ENCODE assay signal across 17 cellular contexts in the genomic region with DNA sequence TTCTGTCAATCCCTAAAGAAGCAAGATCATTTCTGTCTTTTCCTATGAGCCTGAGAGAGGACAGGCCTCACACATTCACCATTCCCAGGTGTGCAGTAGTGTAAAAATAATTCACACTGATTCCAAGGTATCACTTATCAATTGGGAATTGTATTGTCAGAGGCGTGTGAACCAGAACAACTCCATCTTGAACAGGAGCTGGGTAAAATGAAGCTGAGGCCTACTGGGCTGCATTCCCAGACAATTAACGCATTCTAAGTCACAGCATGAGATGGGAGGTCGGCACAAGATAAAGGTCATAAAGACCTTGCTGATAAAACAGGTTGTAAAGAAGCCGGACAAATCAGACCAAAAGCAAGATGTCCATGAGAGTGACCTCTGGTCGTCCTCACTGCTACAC.
"Had no signal": no experiment of that assay in that cellular context is flagged by ENCODE, and none has a peak within 500 bp of the region (broad histone marks: within the 10 kb centered on the region; RNA-seq: fewer than 3 reads in every experiment).

No MANE protein-coding gene starts in this region.

- H3K27ac Mint-ChIP-seq: activated CD4-positive, alpha-beta T cell treated with anti-CD3 and anti-CD28 coated beads, Interleukin-2, amount 10 ng/mL, durations not matched to agents 24 days and 14 days; activated CD8-positive, alpha-beta T cell treated with anti-CD3 and anti-CD28 coated beads, Interleukin-2, amount 10 ng/mL, durations not matched to agents 7 days and 5 days; activated naive CD8-positive, alpha-beta T cell; activated T-cell treated with anti-CD3 and anti-CD28 coated beads, Interleukin-2, amount 50 U/mL, for 72 hours; nephron progenitor cell; stimulated activated naive CD8-positive, alpha-beta T cell treated with anti-CD3 and anti-CD28 coated beads, Interleukin-15, amount 100 ng/mL, for 72 hours; T-helper 2 cell treated with Interferon-gamma antibody and Interleukin-4, amounts not matched to agents 5 μg/mL and 100 μg/mL, for 36 hours had no signal

- H3K36me3 ChIP-seq: breast epithelium, right lobe of liver, upper lobe of right lung had no signal

- H3K4me3 ChIP-seq: breast epithelium, psoas muscle, right lobe of liver, upper lobe of right lung had no signal

- H3K27me3 ChIP-seq: breast epithelium, right lobe of liver, upper lobe of right lung had no signal

- H3K4me1 Mint-ChIP-seq: activated CD4-positive, alpha-beta T cell treated with anti-CD3 and anti-CD28 coated beads, Interleukin-2, amount 10 ng/mL, durations not matched to agents 24 days and 14 days; stimulated activated naive CD8-positive, alpha-beta T cell treated with anti-CD3 and anti-CD28 coated beads, Interleukin-15, amount 100 ng/mL, for 72 hours had no signal

- H3K4me1 ChIP-seq: breast epithelium, psoas muscle, right lobe of liver, upper lobe of right lung had no signal

- DNase-seq: activated CD4-positive, alpha-beta T cell treated with anti-CD3 and anti-CD28 coated beads, Interleukin-2, amount 10 ng/mL, durations not matched to agents 24 days and 14 days; activated CD4-positive, CD25-positive, alpha-beta regulatory T cell; activated CD8-positive, alpha-beta memory T cell treated with anti-CD3 and anti-CD28 coated beads, Interleukin-2, amount 50 U/mL, for 4 hours; activated CD8-positive, alpha-beta T cell treated with anti-CD3 and anti-CD28 coated beads, Interleukin-2, amount 10 ng/mL, durations not matched to agents 7 days and 5 days; activated gamma-delta T cell treated with Interleukin-2 at 50 U/mL for 16 hours; activated T-cell treated with anti-CD3 and anti-CD28 coated beads, Interleukin-2, amount 50 U/mL, for 72 hours; amygdala; dermis blood vessel endothelial cell; erythroblast; nephron progenitor cell; psoas muscle; right lobe of liver; stimulated activated naive CD8-positive, alpha-beta T cell treated with anti-CD3 and anti-CD28 coated beads, Interleukin-15, amount 100 ng/mL, for 72 hours; upper lobe of right lung had no signal

- H3K27me3 Mint-ChIP-seq: activated CD4-positive, alpha-beta T cell treated with anti-CD3 and anti-CD28 coated beads, Interleukin-2, amount 10 ng/mL, durations not matched to agents 24 days and 14 days; activated naive CD8-positive, alpha-beta T cell; stimulated activated naive CD8-positive, alpha-beta T cell treated with anti-CD3 and anti-CD28 coated beads, Interleukin-15, amount 100 ng/mL, for 72 hours had no signal

- H3K9me3 ChIP-seq: breast epithelium, psoas muscle, right lobe of liver, upper lobe of right lung had no signal

- H3K27ac ChIP-seq: breast epithelium, psoas muscle, right lobe of liver, upper lobe of right lung had no signal

- H3K4me3 Mint-ChIP-seq: activated CD4-positive, alpha-beta T cell treated with anti-CD3 and anti-CD28 coated beads, Interleukin-2, amount 10 ng/mL, durations not matched to agents 24 days and 14 days; activated CD8-positive, alpha-beta T cell treated with anti-CD3 and anti-CD28 coated beads, Interleukin-2, amount 10 ng/mL, durations not matched to agents 7 days and 5 days; activated naive CD8-positive, alpha-beta T cell; activated T-cell treated with anti-CD3 and anti-CD28 coated beads, Interleukin-2, amount 50 U/mL, for 72 hours; nephron progenitor cell; stimulated activated naive CD8-positive, alpha-beta T cell treated with anti-CD3 and anti-CD28 coated beads, Interleukin-15, amount 100 ng/mL, for 72 hours; T-helper 2 cell treated with Interferon-gamma antibody and Interleukin-4, amounts not matched to agents 5 μg/mL and 100 μg/mL, for 36 hours had no signal

- ATAC-seq: activated CD8-positive, alpha-beta T cell treated with anti-CD3 and anti-CD28 coated beads, Interleukin-2, amount 10 ng/mL, durations not matched to agents 7 days and 5 days; activated T-cell treated with anti-CD3 and anti-CD28 coated beads, Interleukin-2, amount 50 U/mL, for 72 hours; psoas muscle; right lobe of liver; stimulated activated naive CD8-positive, alpha-beta T cell treated with anti-CD3 and anti-CD28 coated beads, Interleukin-15, amount 100 ng/mL, for 72 hours; upper lobe of right lung had no signal

- H3K9me3 Mint-ChIP-seq: activated CD4-positive, alpha-beta T cell treated with anti-CD3 and anti-CD28 coated beads, Interleukin-2, amount 10 ng/mL, durations not matched to agents 24 days and 14 days; activated T-cell treated with anti-CD3 and anti-CD28 coated beads, Interleukin-2, amount 50 U/mL, for 72 hours; nephron progenitor cell; T-helper 2 cell treated with Interferon-gamma antibody and Interleukin-4, amounts not matched to agents 5 μg/mL and 100 μg/mL, for 36 hours had no signal
